In genomic region chr7:44246396-44247113, GRCh38 we compare ENCODE assay signal across 2 cellular contexts.
TF ChIP-seq lines count a peak whose summit lies in the region.

No MANE protein-coding gene starts in this region.

TF ChIP-seq in GM12891, 5 proteins besides CTCF, POLR2A, EP300 and RAD21:
- TF ChIP-seq POLR2AphosphoS5 (IDR thresholded peaks at IDR 0.05; ENCODE audit: low read depth, low read length) = no peak
- 0 out of 2 replicates have a peak, but pooled peaks have one; percentile 18 for TF ChIP-seq POU2F2 (IDR thresholded peaks at IDR 0.05; ENCODE audit: low read depth, low read length)
- no peak for TF ChIP-seq SPI1 (IDR thresholded peaks at IDR 0.05; ENCODE audit: low read depth, low read length)

TF ChIP-seq in H1, 55 proteins besides CTCF, POLR2A, EP300 and RAD21:
- TF ChIP-seq NRF1 (IDR thresholded peaks at IDR 0.05; ENCODE audit: low read depth, low read length) (no peak), KDM1A (IDR thresholded peaks at IDR 0.05; ENCODE audit: borderline replicate concordance, low read length) (no peak), SIRT6 (IDR thresholded peaks at IDR 0.05; ENCODE audit: low read length) (no peak), HDAC2 (IDR thresholded peaks at IDR 0.05; ENCODE audit: borderline replicate concordance in 1 of 2, low read depth in 2 of 2, low read length in 2 of 2) (no peak), SIX5 (IDR thresholded peaks at IDR 0.05; ENCODE audit: low read depth, low read length) (no peak), JUND (IDR thresholded peaks at IDR 0.05; ENCODE audit: low read length) (no peak), SIN3A (conservative IDR thresholded peaks at IDR 0.05 in 1 of 2, IDR thresholded peaks at IDR 0.05 in 1 of 2; ENCODE audit: low read depth in 1 of 2, low read length in 2 of 2) (no peak), TEAD4 (IDR thresholded peaks at IDR 0.05; ENCODE audit: low read depth, low read length) (no peak), KDM5A (IDR thresholded peaks at IDR 0.05; ENCODE audit: low read length) (no peak), USF2 (IDR thresholded peaks at IDR 0.05; ENCODE audit: low read length) (no peak), SAP30 (IDR thresholded peaks at IDR 0.05; ENCODE audit: insufficient read depth, insufficient replicate concordance, low read length) (no peak), RNF2 (IDR thresholded peaks at IDR 0.05; ENCODE audit: borderline replicate concordance, low read depth, low read length, missing control alignments, poor library complexity, severe bottlenecking) (no peak), GTF2F1 (IDR thresholded peaks at IDR 0.05; ENCODE audit: borderline replicate concordance, low read depth, low read length) (no peak), SP2 (IDR thresholded peaks at IDR 0.05; ENCODE audit: low read length) (no peak), CHD7 (IDR thresholded peaks at IDR 0.05; ENCODE audit: insufficient replicate concordance, low read length) (no peak), POU5F1 (IDR thresholded peaks at IDR 0.05; ENCODE audit: low read depth, low read length) (no peak)
